Comparison of ENCODE assay signal across 16 cellular contexts in the genomic region with DNA sequence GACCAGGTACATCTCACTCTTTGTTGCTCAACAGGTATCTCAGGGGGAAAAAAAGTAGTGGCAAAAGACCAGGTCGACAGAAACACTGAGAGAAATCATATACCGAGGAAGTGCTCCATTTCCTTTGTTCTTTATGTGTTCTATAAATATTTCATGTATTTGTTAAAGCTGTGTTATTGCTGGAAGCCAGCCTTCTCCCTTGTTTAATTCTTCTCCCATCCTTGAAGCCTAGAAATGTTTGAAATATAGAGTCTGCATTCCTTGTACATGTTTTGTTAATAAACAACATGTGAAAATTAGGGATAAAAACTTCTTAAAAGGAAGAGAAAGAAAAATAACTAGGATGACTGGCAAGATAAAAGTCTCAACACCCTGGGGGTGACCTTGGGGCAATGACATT.
DNase-seq lines count a peak whose midpoint lies in the region; ATAC-seq, FAIRE-seq and TF ChIP-seq lines count a peak whose summit lies in the region.
"Had no signal": no experiment of that assay in that cellular context is flagged by ENCODE, and none has a peak within 500 bp of the region (broad histone marks: within the 10 kb centered on the region; RNA-seq: fewer than 3 reads in every experiment).

No MANE protein-coding gene starts in this region.

- no peaks in the 10 kb centered on the region for H3K27me3 ChIP-seq in adipocyte (replicated peaks; ENCODE audit: control insufficient read depth, insufficient read depth, low read length)

- peak overlapping the region; percentile 24 for H3K27ac Mint-ChIP-seq in nephron progenitor cell

- no peaks in the 10 kb centered on the region for H3K36me3 Mint-ChIP-seq in nephron progenitor cell (ENCODE audit: low read depth)

- no peaks in the 10 kb centered on the region for H3K4me1 Mint-ChIP-seq in nephron progenitor cell

- peak; percentile 13 for DNase-seq in LNCaP clone FGC (ENCODE audit: low read depth)
- peak; percentile 40 for DNase-seq in adipocyte (ENCODE audit: low read depth)
- DNase-seq in fibroblast of gingiva (ENCODE audit: low read depth), result peak; percentile 56
- DNase-seq in nephron progenitor cell, result no peak
- no peak for DNase-seq in HTR-8/SVneo (ENCODE audit: insufficient read length, low spot score)
- DNase-seq in HT-29 (ENCODE audit: low spot score), result no peak
- DNase-seq: C1 segment of cervical spinal cord, GM23248, Karpas-422, MV-4-11, NCI-H1417 treated with DMSO at 0.1 percent for 48 hours, NCI-H510A treated with DMSO at 0.1 percent for 48 hours, SJCRH30 had no signal

- H3K4me1 ChIP-seq in adipocyte (ENCODE audit: control insufficient read depth, insufficient read depth, low read length), result no peaks in the 10 kb centered on the region
- H3K4me1 ChIP-seq: SJCRH30 had no signal

- no peaks in the 10 kb centered on the region for H3K27me3 Mint-ChIP-seq in nephron progenitor cell (ENCODE audit: low read depth, poor library complexity)

- H3K4me3 ChIP-seq in LNCaP clone FGC (ENCODE audit: low read depth, low read length) (no peak overlapping the region), adipocyte (ENCODE audit: low read length) (no peak overlapping the region)
- H3K4me3 ChIP-seq: GM12878, GM23248, SJCRH30 had no signal

- no peak overlapping the region for H3K9ac ChIP-seq in adipocyte (ENCODE audit: low read length)
- H3K9ac ChIP-seq: GM23248 had no signal

- H3K4me3 Mint-ChIP-seq in nephron progenitor cell, result no peak overlapping the region

- no peaks in the 10 kb centered on the region for H3K36me3 ChIP-seq in adipocyte (ENCODE audit: control insufficient read depth, insufficient read depth, low read length, severe bottlenecking)
- H3K36me3 ChIP-seq: SJCRH30 had no signal

- no peaks in the 10 kb centered on the region for H3K9me3 ChIP-seq in adipocyte (ENCODE audit: control insufficient read depth, low read length)
- H3K9me3 ChIP-seq: SJCRH30 had no signal

- ATAC-seq in HG03139 (IDR thresholded peaks at IDR 0.05; ENCODE audit: unreplicated experiment) (no peak), GM19455 (IDR thresholded peaks at IDR 0.05; ENCODE audit: unreplicated experiment) (no peak)
- ATAC-seq: GM12878 had no signal

- no peak for FAIRE-seq in HTR-8/SVneo (lab: Jason Lieb, UNC)
- FAIRE-seq: GM12878 had no signal

- TF ChIP-seq CTCF in LNCaP clone FGC (IDR thresholded peaks at IDR 0.05; ENCODE audit: control insufficient read depth, extremely low read depth, insufficient read depth), result no peak
- TF ChIP-seq CTCF in nephron progenitor cell (IDR thresholded peaks at IDR 0.05), result no peak

- peaks cover 3% of the 10 kb centered on the region for H3K9me3 Mint-ChIP-seq in nephron progenitor cell

Comparison
In these comparisons a context has a peak if more than half of its experiments do, and no peak if none do; other contexts are left out.
1. DNase-seq: peak in LNCaP clone FGC (single experiment), adipocyte (single experiment) and fibroblast of gingiva (single experiment); none in nephron progenitor cell (single experiment), HTR-8/SVneo (single experiment) and HT-29 (single experiment).